Comparison of ENCODE assay signal across 8 cellular contexts in genomic region chr1:109986054-109986444, GRCh38. TPM values are rescaled to one million over a fixed set of nuclear protein-coding genes. Genes with fewer than 3 reads are reported as not detected.
A peak's percentile ranks its signal among the peaks of the same experiment; 100 is the strongest.
DNase-seq lines count a peak whose midpoint lies in the region; ATAC-seq, FAIRE-seq and TF ChIP-seq lines count a peak whose summit lies in the region.

No MANE protein-coding gene starts in this region.

- intact Hi-C loops in GM12878 (cut with micrococcal nuclease; ENCODE audit: unreplicated experiment) = no loop called here

- H3K9me3 ChIP-seq in GM12878 (replicated peaks; ENCODE audit: control insufficient read depth, insufficient read depth, low read length) = no peaks in the 10 kb centered on the region

- TF ChIP-seq CTCF in GM12878 (IDR thresholded peaks at IDR 0.05 in 2 of 3, conservative IDR thresholded peaks at IDR 0.05 in 1 of 3; ENCODE audit: control insufficient read depth in 2 of 3, extremely low read depth in 1 of 3, insufficient read depth in 1 of 3, low read depth in 3 of 3, low read length in 3 of 3) = no peak
- TF ChIP-seq CTCF in type B pancreatic cell (conservative IDR thresholded peaks at IDR 0.05) = no peak

- BruUV-seq in GM12878 (replicated peaks; lab: Mats Ljungman, UMichigan) = no TSS peak

- SMC1A ChIA-PET in GM12878 (lab: Charles Lee; ENCODE audit: uncharacterized antibody, unreplicated experiment) = interaction anchor here (0.8 to 13.9 kb wide), 12 partner anchors 18 to 422 kb away, joined by 3 to 431 read pairs (median 10); partner anchors contain the start of gene STRIP1

- WGBS in GM12878 (ENCODE audit: insufficient coverage, insufficient replicate concordance, low lambda C conversion rate, missing lambda C conversion rate) = 100% methylated on average over 3 of the region's 3 CpGs

- H3K9me3 Mint-ChIP-seq in activated naive CD4-positive, alpha-beta T cell treated with anti-CD3 and anti-CD28 coated beads, Interleukin-2, amount 10 ng/mL, durations not matched to agents 7 days and 5 days = no peaks in the 10 kb centered on the region
- H3K9me3 Mint-ChIP-seq in memory B cell = no peaks in the 10 kb centered on the region
- H3K9me3 Mint-ChIP-seq in type B pancreatic cell = no peaks in the 10 kb centered on the region

- peak overlapping the region; percentile 93 for H3K9ac ChIP-seq in GM12878 (ENCODE audit: control insufficient read depth, insufficient read depth, low read length)

- DNase-seq in activated naive CD4-positive, alpha-beta T cell treated with anti-CD3 and anti-CD28 coated beads, Interleukin-2, amount 10 ng/mL, durations not matched to agents 7 days and 5 days = no peak
- no peak for DNase-seq in activated naive CD4-positive, alpha-beta T cell treated with anti-CD3 and anti-CD28 coated beads, Interleukin-2, amount 50 U/mL, for 16 hours
- DNase-seq in GM12878 (ENCODE audit: low read depth, low spot score) (no peak), memory B cell (ENCODE audit: low spot score in 2 of 2) (no peak), type B pancreatic cell (ENCODE audit: extremely low spot score, unreplicated experiment) (no peak), 8988T (no peak), COLO668 (lab: John Stamatoyannopoulos, UW; ENCODE audit: unreplicated experiment) (no peak)

- H3K36me3 Mint-ChIP-seq in activated naive CD4-positive, alpha-beta T cell treated with anti-CD3 and anti-CD28 coated beads, Interleukin-2, amount 10 ng/mL, durations not matched to agents 7 days and 5 days = peaks cover 15% of the 10 kb centered on the region
- H3K36me3 Mint-ChIP-seq in memory B cell (peaks cover 2% of the 10 kb centered on the region), type B pancreatic cell (peaks cover 23% of the 10 kb centered on the region)

- RAD21 ChIA-PET in GM12878 (lab: Charles Lee; ENCODE audit: unreplicated experiment) = interaction anchor here (0.9 to 15.4 kb wide), 11 partner anchors 12 to 441 kb away, joined by 3 to 390 read pairs (median 34); partner anchors contain the start of gene GNAI3

- H3K27me3 ChIP-seq in GM12878 (replicated peaks in 1 of 2; ENCODE audit: control insufficient read depth in 2 of 2, insufficient read depth in 2 of 2, low read length in 1 of 2) = no peaks in the 10 kb centered on the region

- H3K4me3 Mint-ChIP-seq in activated naive CD4-positive, alpha-beta T cell treated with anti-CD3 and anti-CD28 coated beads, Interleukin-2, amount 10 ng/mL, durations not matched to agents 7 days and 5 days = peak overlapping the region; percentile 90
- H3K4me3 Mint-ChIP-seq in memory B cell (peak overlapping the region; percentile 97), type B pancreatic cell (peak overlapping the region; percentile 98)

- ATAC-seq in GM12878 (no peak), memory B cell (ENCODE audit: low read depth) (no peak), GM18511 (IDR thresholded peaks at IDR 0.05; ENCODE audit: unreplicated experiment) (no peak)

- in situ Hi-C loops in GM12878 (cut with MboI) = loop anchor here (5.0 kb wide), 2 partner anchors 344 to 439 kb away; partner anchors contain the start of gene GNAI3

- CTCF ChIA-PET in activated naive CD4-positive, alpha-beta T cell treated with anti-CD3 and anti-CD28 coated beads, Interleukin-2, amount 10 ng/mL, durations not matched to agents 7 days and 5 days (lab: Charles Lee) = interaction anchor here (1.1 to 13.6 kb wide), 5 partner anchors 25 to 345 kb away, joined by 5 to 613 read pairs (median 56); no protein-coding TSS in a partner anchor
- CTCF ChIA-PET in GM12878 (lab: Yijun Ruan, JAX) = interaction anchor here (0.6 to 16.8 kb wide), 18 partner anchors 9 to 873 kb away, joined by 3 to 759 read pairs (median 4); partner anchors contain the start of genes GNAI3 and STRIP1

- H3K4me1 ChIP-seq in GM12878 (ENCODE audit: control insufficient read depth, insufficient read depth, low read length) = peaks cover 7% of the 10 kb centered on the region

- H3K4me1 Mint-ChIP-seq in activated naive CD4-positive, alpha-beta T cell treated with anti-CD3 and anti-CD28 coated beads, Interleukin-2, amount 10 ng/mL, durations not matched to agents 7 days and 5 days = peaks cover 37% of the 10 kb centered on the region
- H3K4me1 Mint-ChIP-seq in memory B cell (peaks cover 35% of the 10 kb centered on the region), type B pancreatic cell (ENCODE audit: unreplicated experiment) (peaks cover 45% of the 10 kb centered on the region)

- H3K36me3 ChIP-seq in GM12878 (ENCODE audit: control insufficient read depth in 2 of 2, insufficient read depth in 2 of 2, low read length in 1 of 2) = peaks cover 0 to 2% of the 10 kb centered on the region in 2 experiments; a peak in 1 of 4 replicates

- H3K27me3 Mint-ChIP-seq in activated naive CD4-positive, alpha-beta T cell treated with anti-CD3 and anti-CD28 coated beads, Interleukin-2, amount 10 ng/mL, durations not matched to agents 7 days and 5 days = peaks cover 11% of the 10 kb centered on the region
- H3K27me3 Mint-ChIP-seq in memory B cell (peaks cover under 1% of the 10 kb centered on the region), type B pancreatic cell (no peaks in the 10 kb centered on the region)

- no peak overlapping the region for H2AFZ ChIP-seq in GM12878 (ENCODE audit: control insufficient read depth, low read depth, low read length)

- no peak for TF ChIP-seq POLR2A in GM12878 (IDR thresholded peaks at IDR 0.05; ENCODE audit: low read depth, low read length)

- H3K27ac Mint-ChIP-seq in activated naive CD4-positive, alpha-beta T cell treated with anti-CD3 and anti-CD28 coated beads, Interleukin-2, amount 10 ng/mL, durations not matched to agents 7 days and 5 days = no peak overlapping the region
- peak overlapping the region; percentile 98 for H3K27ac Mint-ChIP-seq in memory B cell
- H3K27ac Mint-ChIP-seq in type B pancreatic cell = peak overlapping the region; percentile 100

- TF ChIP-seq RAD21 in GM12878 (IDR thresholded peaks at IDR 0.05; ENCODE audit: insufficient read depth, low read depth, low read length) = no peak

- TF ChIP-seq EP300 in GM12878 (IDR thresholded peaks at IDR 0.05; ENCODE audit: borderline replicate concordance in 1 of 2, control insufficient read depth in 1 of 2, low read depth in 2 of 2, low read length in 2 of 2) = no peak

- H3K4me3 ChIP-seq in GM12878 = peak overlapping the region; percentile 79

- no peaks in the 10 kb centered on the region; the same call in 1 of the 2 replicates for H4K20me1 ChIP-seq in GM12878 (ENCODE audit: control insufficient read depth, insufficient read depth)

- FAIRE-seq in GM12878 (lab: Jason Lieb, UNC) = no peak

- H3K4me2 ChIP-seq in GM12878 (ENCODE audit: control insufficient read depth, insufficient read depth) = peak overlapping the region; percentile 96

- peaks cover 40% of the 10 kb centered on the region for H3K79me2 ChIP-seq in GM12878 (ENCODE audit: control insufficient read depth, insufficient read depth, low read length)

- POLR2A ChIA-PET in GM12878 (lab: Charles Lee) = interaction anchor here (0.6 to 4.7 kb wide), 7 partner anchors 21 to 566 kb away, joined by 3 to 28 read pairs (median 5); partner anchors contain the start of genes GNAI3 and STRIP1

- no peak overlapping the region; the same call in 1 of the 2 replicates for H3K27ac ChIP-seq in GM12878 (ENCODE audit: control insufficient read depth, insufficient read depth)

TF ChIP-seq in GM12878, 131 proteins besides CTCF, POLR2A, EP300 and RAD21 (continues in another document):
- no peak for TF ChIP-seq CREM (IDR thresholded peaks at IDR 0.05; ENCODE audit: low read depth)

RNA-seq across cellular contexts. Expression of gene AHCYL1, which starts 1.5 kb away (rescaled TPM):
- total RNA-seq in GM12878 (2013; cell fraction: nucleolus; rRNA removed) = 19.4 and 26.5 TPM in 2 replicates
- total RNA-seq in GM12878 (2014; rRNA removed) = 28.0 and 31.7 TPM in 2 replicates
- 30.0 and 30.9 TPM in 2 replicates for total RNA-seq in GM12878 (2014; rRNA removed; fragmentation: Illumina TruSeq; extraction: Trizol)
- total RNA-seq in GM12878 (2021) = 59.9 and 64.8 TPM in 2 replicates
- polyA plus RNA-seq in GM12878 (2011; ENCODE audit: low read depth) = 28.1 TPM
- 73.5 and 73.6 TPM in 2 replicates for polyA plus RNA-seq in GM12878 (2011; rRNA removed)
- polyA plus RNA-seq in GM12878 (2011; cell fraction: cytosol; rRNA removed) = 45.5 and 59.4 TPM in 2 replicates
- polyA plus RNA-seq in GM12878 (2011; cell fraction: nucleus; rRNA removed) = 58.0 and 62.1 TPM in 2 replicates
- 34.9 and 46.3 TPM in 2 replicates for polyA plus RNA-seq in GM12878 (2012)
- polyA plus RNA-seq in GM12878 (2014; fragmentation: Illumina TruSeq; extraction: Trizol) = 60.7 and 67.6 TPM in 2 replicates
- 10 to 100 TPM; 24.7 to 26.1 TPM for polyA plus RNA-seq in GM12878 (2014; fragmentation: Nextera tagmentation; extraction: Ambion mirVana)
- 39.2 and 43.9 TPM in 2 replicates for polyA plus RNA-seq in GM12878 (2014; rRNA removed)
- 10 to 100 TPM; 49.7 to 54.2 TPM for polyA plus RNA-seq in GM12878 (2016; fragmentation: Nextera tagmentation; extraction: Ambion mirVana)
- 49.6 and 59.3 TPM in 2 replicates for polyA minus RNA-seq in GM12878 (2011; rRNA and poly(A)+ RNA removed)
- polyA minus RNA-seq in GM12878 (2011; cell fraction: cytosol; rRNA and poly(A)+ RNA removed) = 17.9 and 21.8 TPM in 2 replicates
- 13.7 and 24.5 TPM in 2 replicates for polyA minus RNA-seq in GM12878 (2011; cell fraction: nucleus; rRNA and poly(A)+ RNA removed)
- 87.1 and 88.1 TPM in 2 replicates for total RNA-seq in type B pancreatic cell (ENCODE audit: low replicate concordance)

RNA-seq across cellular contexts. Expression of gene STRIP1, which starts 48.4 kb away (rescaled TPM):
- total RNA-seq in GM12878 (2013; cell fraction: nucleolus; rRNA removed) = 105 and 117 TPM in 2 replicates
- total RNA-seq in GM12878 (2014; rRNA removed) = 24.5 and 25.2 TPM in 2 replicates
- total RNA-seq in GM12878 (2014; rRNA removed; fragmentation: Illumina TruSeq; extraction: Trizol) = 16.4 and 17.4 TPM in 2 replicates
- 22.5 and 25.5 TPM in 2 replicates for total RNA-seq in GM12878 (2021)
- polyA plus RNA-seq in GM12878 (2011; ENCODE audit: low read depth) = 14.6 TPM
- 18.9 and 22.8 TPM in 2 replicates for polyA plus RNA-seq in GM12878 (2011; rRNA removed)
- polyA plus RNA-seq in GM12878 (2011; cell fraction: cytosol; rRNA removed) = 17.8 and 25.1 TPM in 2 replicates
- 98.6 and 109 TPM in 2 replicates for polyA plus RNA-seq in GM12878 (2011; cell fraction: nucleus; rRNA removed)
- 15.6 and 16.4 TPM in 2 replicates for polyA plus RNA-seq in GM12878 (2012)
- polyA plus RNA-seq in GM12878 (2014; fragmentation: Illumina TruSeq; extraction: Trizol) = 14.3 and 19.4 TPM in 2 replicates
- polyA plus RNA-seq in GM12878 (2014; fragmentation: Nextera tagmentation; extraction: Ambion mirVana) = 1 to 10 TPM; 6.3 to 7.9 TPM
- polyA plus RNA-seq in GM12878 (2014; rRNA removed) = 23.7 and 26.6 TPM in 2 replicates
- 10 to 100 TPM; 16.5 to 16.7 TPM for polyA plus RNA-seq in GM12878 (2016; fragmentation: Nextera tagmentation; extraction: Ambion mirVana)
- 35.5 and 42.3 TPM in 2 replicates for polyA minus RNA-seq in GM12878 (2011; rRNA and poly(A)+ RNA removed)
- 9.8 and 15.5 TPM in 2 replicates for polyA minus RNA-seq in GM12878 (2011; cell fraction: cytosol; rRNA and poly(A)+ RNA removed)
- 42.9 and 72.4 TPM in 2 replicates for polyA minus RNA-seq in GM12878 (2011; cell fraction: nucleus; rRNA and poly(A)+ RNA removed)
- 46.7 and 69.2 TPM in 2 replicates for total RNA-seq in type B pancreatic cell (ENCODE audit: low replicate concordance)
